1 cellular context compared by ENCODE assay signal in the genomic region with DNA sequence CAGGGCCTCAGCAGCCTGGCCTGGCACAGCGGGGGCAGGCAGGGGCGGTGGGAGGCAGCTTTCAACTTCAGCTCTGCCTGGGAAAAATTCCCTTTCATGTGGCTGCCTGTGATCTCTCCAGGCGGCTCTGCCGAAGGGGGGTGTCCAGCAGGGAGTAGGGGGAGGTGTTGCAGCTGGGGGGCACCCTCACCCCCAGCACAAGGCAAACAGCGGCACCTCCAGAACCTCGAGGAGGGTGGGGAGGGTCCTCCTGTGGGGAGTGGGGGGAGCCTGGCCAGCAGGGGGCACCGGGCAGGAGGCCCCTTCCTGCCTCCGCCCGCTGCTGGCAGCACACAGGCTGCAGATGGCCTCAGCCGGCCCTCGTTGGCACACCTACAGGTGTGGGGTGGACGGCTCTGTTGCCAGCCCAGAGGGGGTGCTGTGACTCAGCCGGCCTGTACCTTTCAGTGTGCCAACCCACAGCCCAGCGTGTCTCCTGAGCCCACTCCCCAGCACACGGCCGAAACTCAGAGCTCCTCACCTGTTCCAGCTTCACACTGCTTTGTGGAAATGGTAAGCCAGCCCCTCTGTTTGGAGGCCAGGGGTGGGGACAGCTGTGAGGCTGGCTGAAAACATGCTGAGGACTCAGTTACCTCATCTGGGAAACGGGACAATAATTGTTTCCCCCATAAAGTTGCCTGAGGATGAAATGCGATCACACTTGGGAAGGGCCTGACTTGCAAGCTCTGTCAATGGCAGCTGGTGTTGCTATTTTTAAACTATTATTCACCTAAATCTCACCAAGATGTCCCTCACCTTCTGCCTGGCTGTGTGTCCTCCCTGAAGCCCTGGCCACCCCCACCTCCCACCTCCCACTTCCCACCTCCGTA.
TF ChIP-seq lines count a peak whose summit lies in the region.

No MANE protein-coding gene starts in this region.

TF ChIP-seq in GM12878, 131 proteins besides CTCF, POLR2A, EP300 and RAD21 (continued from another document):
- TF ChIP-seq E2F8 (IDR thresholded peaks at IDR 0.05; ENCODE audit: low read depth, partially characterized antibody) = no peak
- no peak for TF ChIP-seq MYC (IDR thresholded peaks at IDR 0.05; ENCODE audit: insufficient read depth, insufficient read length, insufficient replicate concordance, low read length, severe bottlenecking)
- no peak for TF ChIP-seq HDAC6 (IDR thresholded peaks at IDR 0.05; ENCODE audit: unreplicated experiment)
- no peak for TF ChIP-seq SKIL (IDR thresholded peaks at IDR 0.05; ENCODE audit: low read depth, poor library complexity, severe bottlenecking)
- TF ChIP-seq SIN3A (IDR thresholded peaks at IDR 0.05; ENCODE audit: low read depth, low read length) = no peak
- no peak for TF ChIP-seq DPF2 (IDR thresholded peaks at IDR 0.05)
- no peak for TF ChIP-seq NFIC (IDR thresholded peaks at IDR 0.05; ENCODE audit: low read depth, low read length)
- no peak for TF ChIP-seq POU2F2 (IDR thresholded peaks at IDR 0.05; ENCODE audit: borderline replicate concordance, low read depth, low read length)
- TF ChIP-seq YBX1 (IDR thresholded peaks at IDR 0.05) = no peak
- TF ChIP-seq NRF1 (conservative IDR thresholded peaks at IDR 0.05; ENCODE audit: low read depth, low read length) = no peak
- TF ChIP-seq ESRRA (IDR thresholded peaks at IDR 0.05; ENCODE audit: low read length) = no peak
- TF ChIP-seq CEBPB (IDR thresholded peaks at IDR 0.05; ENCODE audit: borderline replicate concordance in 1 of 2, low read depth in 2 of 2, low read length in 2 of 2) = no peak
- no peak for TF ChIP-seq POLR2AphosphoS2 (IDR thresholded peaks at IDR 0.05; ENCODE audit: low read depth, low read length)
- no peak for TF ChIP-seq CHD4 (IDR thresholded peaks at IDR 0.05)
